ENCODE assay signal across 19 cellular contexts in the genomic region with DNA sequence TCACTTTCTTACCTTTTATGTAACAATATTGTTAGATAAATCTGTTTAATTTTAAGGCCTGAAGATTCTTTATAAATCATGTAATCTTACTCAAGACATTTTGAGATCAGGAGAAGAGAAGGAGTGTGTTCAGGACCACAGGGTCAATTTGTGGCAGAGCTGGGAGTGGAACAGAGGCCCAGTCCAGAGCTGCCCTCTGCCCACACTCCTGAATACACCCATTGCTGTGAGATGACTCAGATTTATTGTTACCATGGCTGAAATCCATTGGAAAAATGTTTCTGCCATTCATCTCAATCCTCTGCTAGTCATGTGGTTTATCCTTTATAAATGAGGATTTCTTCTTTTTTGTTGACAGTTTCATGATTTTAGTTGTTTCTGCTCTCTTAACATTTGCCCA.
DNase-seq lines count a peak whose midpoint lies in the region; TF ChIP-seq lines count a peak whose summit lies in the region.
"Had no signal": no experiment of that assay in that cellular context is flagged by ENCODE, and none has a peak within 500 bp of the region (broad histone marks: within the 10 kb centered on the region; RNA-seq: fewer than 3 reads in every experiment).

No MANE protein-coding gene starts in this region.

- peaks cover 15% of the 10 kb centered on the region for H3K4me1 ChIP-seq in smooth muscle cell (ENCODE audit: low read depth)
- H3K4me1 ChIP-seq: gastrocnemius medialis, left ventricle myocardium inferior, pancreas, SJSA1, thyroid gland had no signal

- no peak overlapping the region for H3K4me3 ChIP-seq in foreskin fibroblast (ENCODE audit: low read depth in 1 of 2, low read length in 2 of 2)
- H3K4me3 ChIP-seq in smooth muscle cell: no peak overlapping the region
- H3K4me3 ChIP-seq: gastrocnemius medialis, hepatocyte, left ventricle myocardium inferior, pancreas, SJSA1, thyroid gland had no signal

- DNase-seq in HT1080 (ENCODE audit: low read depth) (peak; percentile 34), amniotic epithelial cell (ENCODE audit: low read depth) (peak; percentile 49), foreskin fibroblast (peak; percentile 66 to 83), smooth muscle cell (lab: John Stamatoyannopoulos, UW; ENCODE audit: unreplicated experiment) (no peak), middle frontal gyrus (ENCODE audit: extremely low spot score, low spot score) (no peak), NCI-H526 (lab: John Stamatoyannopoulos, UW) (no peak)
- no peak for DNase-seq in activated naive CD4-positive, alpha-beta T cell (lab: John Stamatoyannopoulos, UW)
- DNase-seq: activated CD4-positive, alpha-beta T cell treated with anti-CD3 and anti-CD28 coated beads for 36 hours; activated naive CD4-positive, alpha-beta T cell treated with anti-CD3 and anti-CD28 coated beads for 36 hours; activated T-cell treated with anti-CD3 and anti-CD28 coated beads, Interleukin-2, amount 50 U/mL, for 48 hours; gastrocnemius medialis; left ventricle myocardium inferior; nephron progenitor cell; NK-92 treated with Interleukin-12 subunit alpha and Interleukin-12 subunit beta, amount 100 ng/mL, for 24 hours; pancreas; right cardiac atrium; thyroid gland had no signal

- H3K79me2 ChIP-seq in smooth muscle cell (ENCODE audit: low read depth): no peaks in the 10 kb centered on the region
- H3K79me2 ChIP-seq: hepatocyte had no signal

- no peaks in the 10 kb centered on the region for H3F3A ChIP-seq in smooth muscle cell (ENCODE audit: low read depth)

- no peaks in the 10 kb centered on the region for H3K36me3 ChIP-seq in smooth muscle cell (ENCODE audit: low read depth)
- H3K36me3 ChIP-seq: gastrocnemius medialis, left ventricle myocardium inferior, pancreas, SJSA1, thyroid gland had no signal

- H3K9me3 ChIP-seq in smooth muscle cell (replicated peaks; ENCODE audit: low read depth): no peaks in the 10 kb centered on the region
- H3K9me3 ChIP-seq: gastrocnemius medialis, left ventricle myocardium inferior, pancreas, SJSA1, thyroid gland had no signal

- no peaks in the 10 kb centered on the region for H4K20me1 ChIP-seq in smooth muscle cell (ENCODE audit: low read depth)

- peak overlapping the region; percentile 81 for H3K4me2 ChIP-seq in smooth muscle cell

- no peaks in the 10 kb centered on the region for H3K27me3 ChIP-seq in smooth muscle cell (ENCODE audit: low read depth)
- H3K27me3 ChIP-seq: gastrocnemius medialis, hepatocyte, pancreas, SJSA1, thyroid gland had no signal

- TF ChIP-seq CTCF in foreskin fibroblast (IDR thresholded peaks at IDR 0.05; ENCODE audit: low read depth, low read length): no peak
- no peak for TF ChIP-seq CTCF in smooth muscle cell (IDR thresholded peaks at IDR 0.05; ENCODE audit: borderline replicate concordance, insufficient read depth, poor library complexity, severe bottlenecking)

- peak overlapping the region; percentile 92 for H3K27ac ChIP-seq in smooth muscle cell (ENCODE audit: low read depth)
- H3K27ac ChIP-seq: gastrocnemius medialis, hepatocyte, left ventricle myocardium inferior, pancreas, SJSA1, thyroid gland had no signal

- H2AFZ ChIP-seq in smooth muscle cell (ENCODE audit: low read depth): no peak overlapping the region

- H3K9ac ChIP-seq in smooth muscle cell (ENCODE audit: low read depth): no peak overlapping the region

Comparison
In these comparisons a context has a peak if more than half of its experiments do, and no peak if none do; other contexts are left out.
1. DNase-seq: peak in HT1080 (single experiment), amniotic epithelial cell (single experiment) and foreskin fibroblast (2 of 2); none in smooth muscle cell (single experiment), middle frontal gyrus (single experiment), NCI-H526 (0 of 2) and activated naive CD4-positive, alpha-beta T cell (0 of 4).